In the genomic region with DNA sequence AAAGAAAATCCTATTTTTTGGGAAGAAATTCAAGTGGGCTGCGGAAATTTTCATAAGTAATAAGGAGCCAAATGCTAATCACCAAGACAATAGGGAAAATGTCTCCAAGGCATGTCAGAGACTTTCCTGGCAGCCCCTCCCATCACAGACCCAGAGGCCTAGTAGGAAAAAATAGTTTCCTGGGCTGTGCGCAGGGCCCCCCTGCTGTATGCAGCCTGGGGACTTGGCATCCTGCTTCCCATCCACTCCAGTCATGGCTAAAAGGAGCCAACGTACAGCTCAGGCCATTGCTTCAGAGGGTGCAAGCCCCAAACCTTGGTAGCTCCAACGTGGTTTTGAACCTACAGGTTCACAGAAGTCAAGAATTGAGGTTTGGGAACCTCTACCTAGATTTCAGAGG, we compare ENCODE assay signal across 23 cellular contexts.
"Had no signal": no experiment of that assay in that cellular context is flagged by ENCODE, and none has a peak within 500 bp of the region (broad histone marks: within the 10 kb centered on the region; RNA-seq: fewer than 3 reads in every experiment).

No MANE protein-coding gene starts in this region.

- H3K9ac ChIP-seq: parathyroid adenoma had no signal

- H3K27ac ChIP-seq: neutrophil, parathyroid adenoma, psoas muscle, right lobe of liver, tibial nerve, uterus had no signal

- H3K9me3 ChIP-seq: neutrophil, psoas muscle, right lobe of liver, uterus had no signal

- H3K36me3 ChIP-seq: neutrophil, right lobe of liver, uterus had no signal

- H3K4me3 ChIP-seq: lung, psoas muscle, right lobe of liver, smooth muscle cell, tibial nerve, uterus had no signal

- H3K27me3 ChIP-seq: neutrophil, right lobe of liver, tibial nerve, uterus had no signal

- H3K4me1 ChIP-seq: parathyroid adenoma, psoas muscle, right lobe of liver, tibial nerve, uterus had no signal

- ATAC-seq: left cardiac atrium; left lobe of liver; naive thymus-derived CD8-positive, alpha-beta T cell; psoas muscle; right lobe of liver; stimulated activated memory B cell treated with anti-CD40 and anti-IgM and Interleukin-4, amounts not matched to agents 10 μg/mL and 1 μg/mL and 100 μg/mL, for 72 hours; stimulated activated naive CD8-positive, alpha-beta T cell treated with anti-CD3 and anti-CD28 coated beads, Interleukin-15, amount 100 ng/mL, for 72 hours had no signal

- DNase-seq: hippocampal formation; kidney glomerular epithelial cell; left cardiac atrium; mesendoderm; naive thymus-derived CD8-positive, alpha-beta T cell; occipital lobe; psoas muscle; right lobe of liver; stimulated activated CD4-positive, alpha-beta T cell treated with anti-CD3 and anti-CD28 coated beads, Interleukin-1b, Interleukin-23, amount 100 ng/mL, for 48 hours; stimulated activated CD4-positive, alpha-beta T cell treated with anti-CD3 and anti-CD28 coated beads, Interleukin-2, amount 100 ng/mL, for 48 hours; stimulated activated CD4-positive, alpha-beta T cell treated with anti-CD3 and anti-CD28 coated beads, Interleukin-4, amount 100 ng/mL, for 4 hours; stimulated activated CD8-positive, alpha-beta memory T cell treated with anti-CD3 and anti-CD28 coated beads, Interleukin-4, amount 100 ng/mL, for 48 hours; stimulated activated naive CD4-positive, alpha-beta T cell treated with Interleukin-2 at 50 U/mL for 16 hours; stimulated activated naive CD8-positive, alpha-beta T cell treated with anti-CD3 and anti-CD28 coated beads, Interleukin-15, amount 100 ng/mL, for 72 hours; substantia nigra; uterus had no signal
